ENCODE assay signal across 14 cellular contexts in the genomic region with DNA sequence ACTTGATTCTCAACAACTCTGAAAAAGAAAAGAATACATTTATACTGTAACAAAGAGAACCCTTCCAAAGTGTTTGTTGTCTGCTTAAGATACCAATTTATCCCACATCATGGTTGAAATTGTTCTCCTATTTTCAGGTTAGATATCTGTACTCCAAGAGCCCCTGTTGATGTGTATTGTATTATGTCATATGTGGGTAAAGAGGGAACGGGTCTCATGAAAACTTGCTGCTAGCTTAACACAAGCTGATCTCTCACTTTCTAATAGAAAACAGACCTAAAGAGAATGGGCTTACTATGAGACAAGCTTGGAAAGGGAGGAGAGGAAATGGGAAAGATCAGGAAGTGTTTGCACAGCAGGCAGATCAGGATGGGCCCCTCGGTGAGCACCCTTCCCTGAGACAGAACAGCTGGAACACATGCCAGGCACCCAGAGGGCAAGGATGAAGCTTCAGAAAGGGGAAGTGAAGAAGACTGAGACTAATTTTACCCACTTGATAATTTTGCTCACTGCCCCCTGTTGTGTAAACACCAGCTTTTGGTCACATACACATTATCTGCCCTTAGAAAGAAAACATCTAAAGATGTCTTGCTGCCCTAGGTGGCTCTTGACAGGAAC.
DNase-seq lines count a peak whose midpoint lies in the region; ATAC-seq, FAIRE-seq and TF ChIP-seq lines count a peak whose summit lies in the region.
"Had no signal": no experiment of that assay in that cellular context is flagged by ENCODE, and none has a peak within 500 bp of the region (broad histone marks: within the 10 kb centered on the region; RNA-seq: fewer than 3 reads in every experiment).

No MANE protein-coding gene starts in this region.

- peak; percentile 2 for DNase-seq in choroid plexus epithelial cell (ENCODE audit: low read depth)
- no peak for DNase-seq in WERI-Rb-1
- DNase-seq in Calu3, result no peak
- no peak for DNase-seq in globus pallidus (ENCODE audit: low spot score)
- no peak for DNase-seq in HTR-8/SVneo (ENCODE audit: insufficient read length, low spot score)
- DNase-seq: activated effector memory CD4-positive, alpha-beta T cell treated with Interleukin-2 at 50 U/mL for 16 hours; dermis blood vessel endothelial cell; hypothalamus; NCI-H187 treated with DMSO at 0.1 percent for 48 hours; T-helper 2 cell; transverse colon had no signal

- no peaks in the 10 kb centered on the region for H3K27me3 Mint-ChIP-seq in Calu3 (ENCODE audit: unreplicated experiment)

- H3K9me3 Mint-ChIP-seq in Calu3 (ENCODE audit: low read depth, unreplicated experiment), result no peaks in the 10 kb centered on the region

- no peaks in the 10 kb centered on the region for H3K9me3 ChIP-seq in WERI-Rb-1 (ENCODE audit: severe bottlenecking)
- H3K9me3 ChIP-seq: transverse colon had no signal

- peak; percentile 82 for ATAC-seq in GM18520 (IDR thresholded peaks at IDR 0.05; ENCODE audit: unreplicated experiment)
- ATAC-seq in GM21576 (IDR thresholded peaks at IDR 0.05; ENCODE audit: unreplicated experiment), result peak; percentile 93
- ATAC-seq in HG03342 (IDR thresholded peaks at IDR 0.05; ENCODE audit: unreplicated experiment), result peak; percentile 75

- no peak for FAIRE-seq in HTR-8/SVneo (lab: Jason Lieb, UNC)

- H3K36me3 Mint-ChIP-seq in Calu3 (ENCODE audit: insufficient read depth, unreplicated experiment), result no peaks in the 10 kb centered on the region

- H3K4me3 Mint-ChIP-seq in Calu3 (ENCODE audit: low read depth, unreplicated experiment), result no peak overlapping the region

- TF ChIP-seq CTCF in choroid plexus epithelial cell (conservative IDR thresholded peaks at IDR 0.05; ENCODE audit: low read depth, low read length) (no peak), WERI-Rb-1 (IDR thresholded peaks at IDR 0.05; ENCODE audit: low read depth, low read length) (no peak), Calu3 (IDR thresholded peaks at IDR 0.05; ENCODE audit: unreplicated experiment) (no peak)

- H3K36me3 ChIP-seq in WERI-Rb-1, result no peaks in the 10 kb centered on the region
- H3K36me3 ChIP-seq: transverse colon had no signal

- intact Hi-C loops in Calu3 (cut with micrococcal nuclease; ENCODE audit: unreplicated experiment), result no loop called here

- no peak overlapping the region for H3K27ac Mint-ChIP-seq in Calu3 (ENCODE audit: unreplicated experiment)

- CTCF ChIA-PET in Calu3 (lab: Charles Lee), result interaction anchor here (0.6 kb wide), 1 partner anchor 283 kb away, joined by 3 read pairs; no protein-coding TSS in a partner anchor

- no peak overlapping the region for H3K27ac ChIP-seq in WERI-Rb-1
- H3K27ac ChIP-seq: transverse colon had no signal

- H3K4me3 ChIP-seq in choroid plexus epithelial cell (ENCODE audit: low read depth, low read length) (no peak overlapping the region), WERI-Rb-1 (ENCODE audit: low read depth, low read length) (no peak overlapping the region)
- H3K4me3 ChIP-seq: transverse colon had no signal

- peaks cover 9% of the 10 kb centered on the region for H3K4me1 Mint-ChIP-seq in Calu3 (ENCODE audit: low read depth, unreplicated experiment)

- H3K27me3 ChIP-seq in WERI-Rb-1 (ENCODE audit: insufficient read depth, low read depth, severe bottlenecking), result no peaks in the 10 kb centered on the region
- H3K27me3 ChIP-seq: transverse colon had no signal

- BruUV-seq in Calu3 (replicated peaks; lab: Mats Ljungman, UMichigan), result no TSS peak
